Comparison of ENCODE assay signal across 23 cellular contexts in the genomic region with DNA sequence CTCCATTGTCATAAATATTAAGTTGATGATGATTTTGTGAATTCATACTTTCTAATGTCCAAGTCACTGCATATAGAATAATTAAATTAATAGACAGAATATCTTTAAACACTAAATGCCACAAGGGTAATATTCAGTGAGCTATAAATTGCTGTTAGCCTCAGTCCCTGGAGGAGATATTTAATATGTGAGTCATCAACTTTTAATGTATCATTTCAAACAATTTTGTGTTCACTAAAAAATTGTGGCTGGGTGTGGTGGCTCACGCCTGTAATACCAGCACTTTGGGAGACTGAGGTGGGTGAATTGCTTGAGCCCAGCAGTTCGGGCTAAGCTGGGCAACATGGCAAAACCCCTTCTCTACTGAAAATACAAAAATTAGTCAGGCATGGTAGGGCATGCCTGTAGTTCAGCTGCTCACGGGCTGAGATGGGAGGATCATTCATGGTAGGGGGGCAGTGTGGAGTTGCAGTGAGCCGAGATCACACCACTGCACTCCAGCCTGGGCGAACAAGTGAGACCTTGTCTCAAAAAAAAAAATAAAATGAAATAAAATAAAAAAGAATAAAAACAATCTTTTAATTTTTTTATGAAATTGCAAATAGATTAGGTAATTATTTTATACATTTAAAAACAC.
"Had no signal": no experiment of that assay in that cellular context is flagged by ENCODE, and none has a peak within 500 bp of the region (broad histone marks: within the 10 kb centered on the region; RNA-seq: fewer than 3 reads in every experiment).

No MANE protein-coding gene starts in this region.

- H3K36me3 ChIP-seq: ascending aorta, left lung, tibial nerve, uterus had no signal

- FAIRE-seq: kidney had no signal

- H3K27ac Mint-ChIP-seq: stimulated activated naive CD8-positive, alpha-beta T cell treated with anti-CD3 and anti-CD28 coated beads, Interleukin-15, Interleukin-2, amounts not matched to agents 100 ng/mL and 50 ng/mL, for 24 hours had no signal

- H3K4me3 ChIP-seq: ascending aorta, left lung, skin epidermis, tibial nerve, uterus had no signal

- H3K27me3 ChIP-seq: ascending aorta, left lung, tibial nerve, uterus had no signal

- ATAC-seq: activated CD4-positive, CD25-positive, alpha-beta regulatory T cell treated with anti-CD3 and anti-CD28 coated beads, Interleukin-2, amount 50 U/mL, for 24 hours; left lung; right cardiac atrium had no signal

- H3K4me1 ChIP-seq: ascending aorta, left lung, tibial nerve, uterus had no signal

- H3K27me3 Mint-ChIP-seq: progenitor cell of endocrine pancreas; stimulated activated naive CD8-positive, alpha-beta T cell treated with anti-CD3 and anti-CD28 coated beads, Interleukin-15, Interleukin-2, amounts not matched to agents 100 ng/mL and 50 ng/mL, for 24 hours had no signal

- H3K4me3 Mint-ChIP-seq: stimulated activated naive CD8-positive, alpha-beta T cell treated with anti-CD3 and anti-CD28 coated beads, Interleukin-15, Interleukin-2, amounts not matched to agents 100 ng/mL and 50 ng/mL, for 24 hours had no signal

- H3K27ac ChIP-seq: ascending aorta, left lung, skin epidermis, tibial nerve, uterus had no signal

- H3K9me3 ChIP-seq: ascending aorta, left lung, tibial nerve, uterus had no signal

- DNase-seq: activated CD4-positive, alpha-beta T cell treated with anti-CD3 and anti-CD28 coated beads, Interleukin-2, amount 50 U/mL, for 1 hour; activated CD8-positive, alpha-beta memory T cell treated with anti-CD3 and anti-CD28 coated beads for 24 hours; activated CD8-positive, alpha-beta memory T cell treated with anti-CD3 and anti-CD28 coated beads, Interleukin-2, amount 50 U/mL, for 48 hours; activated effector memory CD4-positive, alpha-beta T cell treated with anti-CD3 and anti-CD28 coated beads, Interleukin-2, amount 50 U/mL, for 16 hours; activated naive CD4-positive, alpha-beta T cell treated with anti-CD3 and anti-CD28 coated beads, Interleukin-2, amount 50 U/mL, for 16 hours; activated T-cell treated with anti-CD3 and anti-CD28 coated beads, Interleukin-2, amount 50 U/mL, for 48 hours; dermis blood vessel endothelial cell; effector memory CD4-positive, alpha-beta T cell; glutamatergic neuron; hippocampal formation; kidney; left lung; right cardiac atrium; stimulated activated CD4-positive, alpha-beta T cell treated with anti-CD3 and anti-CD28 coated beads, Interleukin-15, amount 100 ng/mL, for 24 hours; stimulated activated CD4-positive, alpha-beta T cell treated with anti-CD3 and anti-CD28 coated beads, Interleukin-2, amount 100 ng/mL, for 48 hours; T1000; uterus had no signal
